ENCODE assay signal across 11 cellular contexts in genomic region chr12:6333029-6333428, GRCh38. TPM values are rescaled to one million over a fixed set of nuclear protein-coding genes. Genes with fewer than 3 reads are reported as not detected.
DNase-seq lines count a peak whose midpoint lies in the region; ATAC-seq and TF ChIP-seq lines count a peak whose summit lies in the region.
"Had no signal": no experiment of that assay in that cellular context is flagged by ENCODE, and none has a peak within 500 bp of the region (broad histone marks: within the 10 kb centered on the region; RNA-seq: fewer than 3 reads in every experiment).

No MANE protein-coding gene starts in this region.

- TF ChIP-seq RAD21 in SK-N-SH (IDR thresholded peaks at IDR 0.05; ENCODE audit: low read length) = no peak

- POLR2A ChIA-PET in SK-N-SH (lab: Yijun Ruan, JAX) (interaction anchor here (0.6 kb wide), 1 partner anchor 198 kb away, joined by 3 read pairs; no protein-coding TSS in a partner anchor), RWPE1 (lab: Yijun Ruan, JAX; ENCODE audit: low non-redundant PET) (interaction anchor here (0.9 kb wide), 1 partner anchor 40 kb away, joined by 3 read pairs; no protein-coding TSS in a partner anchor)

- no peak for TF ChIP-seq CTCF in SK-N-SH (IDR thresholded peaks at IDR 0.05)
- TF ChIP-seq CTCF in RWPE1 (conservative IDR thresholded peaks at IDR 0.05; ENCODE audit: low read depth) = no peak

- H3K36me3 Mint-ChIP-seq in effector memory CD8-positive, alpha-beta T cell (ENCODE audit: insufficient read depth) = peaks cover 69% of the 10 kb centered on the region

- H3K9me3 ChIP-seq in SK-N-SH = no peaks in the 10 kb centered on the region
- H3K9me3 ChIP-seq in esophagus (ENCODE audit: control insufficient read depth in 2 of 2, insufficient read depth in 1 of 2, low read depth in 1 of 2, low read length in 1 of 2) = no peaks in the 10 kb centered on the region
- H3K9me3 ChIP-seq in skeletal muscle tissue (ENCODE audit: control insufficient read depth in 3 of 3, low read length in 3 of 3) = no peaks in the 10 kb centered on the region

- H3K4me1 ChIP-seq in SK-N-SH (ENCODE audit: control insufficient read depth in 1 of 2, insufficient read depth in 2 of 2, low read depth in 1 of 2, low read length in 1 of 2) (peaks cover 33 to 57% of the 10 kb centered on the region in 2 experiments), esophagus (ENCODE audit: control insufficient read depth in 2 of 2, insufficient read depth in 2 of 2, low read length in 1 of 2) (peaks cover 10 to 35% of the 10 kb centered on the region in 2 donors), skeletal muscle tissue (ENCODE audit: control insufficient read depth in 3 of 3, insufficient read depth in 3 of 3, low read length in 3 of 3) (peaks cover 52 to 62% (median 57%) of the 10 kb centered on the region in 3 donors)

- H3K4me3 Mint-ChIP-seq in effector memory CD8-positive, alpha-beta T cell = no peak overlapping the region

- TF ChIP-seq EP300 in SK-N-SH (IDR thresholded peaks at IDR 0.05; ENCODE audit: borderline replicate concordance in 1 of 2, low read depth in 1 of 2, low read length in 1 of 2) = no peak

- H3K9me3 Mint-ChIP-seq in effector memory CD8-positive, alpha-beta T cell = no peaks in the 10 kb centered on the region

- 0 out of 2 replicates have a peak, but pooled peaks cover 5% of the 10 kb centered on the region for H4K20me1 ChIP-seq in SK-N-SH (ENCODE audit: insufficient read depth)

- H3K9ac ChIP-seq in SK-N-SH (peak overlapping the region; percentile 83; the same call in 1 of the 2 replicates), skeletal muscle tissue (ENCODE audit: low read depth in 1 of 3, low read length in 3 of 3) (peak overlapping the region in 2 of 3 donors; percentile 43 to 60)

- H3K27ac Mint-ChIP-seq in effector memory CD8-positive, alpha-beta T cell = peak overlapping the region in 1 of 2 donors; percentile 88

- H3K4me1 Mint-ChIP-seq in effector memory CD8-positive, alpha-beta T cell (ENCODE audit: low read depth in 2 of 2) = peaks cover 45 to 51% of the 10 kb centered on the region in 2 donors

- DNase-seq in SK-N-SH (no peak), RWPE1 (ENCODE audit: low spot score) (no peak), cerebellar cortex (ENCODE audit: low spot score) (no peak), NCI-H774 (lab: John Stamatoyannopoulos, UW) (no peak)
- no peak for DNase-seq in effector memory CD8-positive, alpha-beta T cell
- DNase-seq: amygdala, Kasumi-1 had no signal

- H3K27ac ChIP-seq in SK-N-SH (ENCODE audit: low read depth in 2 of 2, low read length in 1 of 2) (peak overlapping the region; percentile 36 to 100), RWPE1 (peak overlapping the region; percentile 97), esophagus (ENCODE audit: low read depth in 2 of 2, low read length in 1 of 2) (peak overlapping the region; percentile 89 to 92), skeletal muscle tissue (ENCODE audit: low read depth, low read length) (peak overlapping the region; percentile 98)

- peaks cover 69% of the 10 kb centered on the region for H3F3A ChIP-seq in SK-N-SH (replicated peaks; ENCODE audit: insufficient read depth)

- no peak overlapping the region for H2AFZ ChIP-seq in SK-N-SH (ENCODE audit: low read depth)

- no peak for ATAC-seq in SK-N-SH treated with all-trans-retinoic acid at 6 μM for 48 hours
- ATAC-seq in effector memory CD8-positive, alpha-beta T cell (replicated peaks) = no peak

- no peaks in the 10 kb centered on the region for H3K9me2 ChIP-seq in SK-N-SH

- H3K27me3 ChIP-seq in SK-N-SH (ENCODE audit: insufficient read depth) (no peaks in the 10 kb centered on the region), esophagus (ENCODE audit: control insufficient read depth in 1 of 2, insufficient read depth in 2 of 2, low read length in 2 of 2) (no peaks in the 10 kb centered on the region), skeletal muscle tissue (ENCODE audit: control insufficient read depth in 3 of 3, insufficient read depth in 3 of 3, low read length in 3 of 3) (no peaks in the 10 kb centered on the region)

- H3K36me3 ChIP-seq in SK-N-SH (replicated peaks in 1 of 2; ENCODE audit: control insufficient read depth in 1 of 2, insufficient read depth in 2 of 2, low read length in 1 of 2) (peaks cover 45 to 52% of the 10 kb centered on the region in 2 experiments), esophagus (ENCODE audit: control insufficient read depth in 2 of 2, insufficient read depth in 2 of 2, low read length in 1 of 2) (peaks cover 20 to 49% of the 10 kb centered on the region in 2 donors), skeletal muscle tissue (ENCODE audit: control insufficient read depth in 3 of 3, insufficient read depth in 3 of 3, low read length in 3 of 3) (peaks cover 56 to 61% (median 58%) of the 10 kb centered on the region in 3 donors)

- 74% methylated on average over 9 of the region's 9 CpGs for WGBS in SK-N-SH (ENCODE audit: low lambda C conversion rate)
- 60 to 66% methylated on average over 9 of the region's 9 CpGs for whole genome bisulfite sequencing in esophagus, 2 donors

- H3K4me3 ChIP-seq in SK-N-SH (ENCODE audit: low read depth in 2 of 2, low read length in 1 of 2) (no peak overlapping the region), esophagus (ENCODE audit: low read depth in 1 of 2, low read length in 2 of 2) (no peak overlapping the region), skeletal muscle tissue (ENCODE audit: low read length in 3 of 3) (no peak overlapping the region)

- peak overlapping the region; percentile 88 for H3K4me2 ChIP-seq in SK-N-SH

- no peaks in the 10 kb centered on the region for H3K27me3 Mint-ChIP-seq in effector memory CD8-positive, alpha-beta T cell

- H3K79me2 ChIP-seq in SK-N-SH (ENCODE audit: insufficient read depth) = peaks cover 62% of the 10 kb centered on the region

- CTCF ChIA-PET in SK-N-SH (lab: Yijun Ruan, JAX) = no interaction called here
- CTCF ChIA-PET in RWPE1 (lab: Yijun Ruan, JAX) = interaction anchor here (0.6 kb wide), 1 partner anchor 30 kb away, joined by 3 read pairs; no protein-coding TSS in a partner anchor

TF ChIP-seq in SK-N-SH, 30 proteins besides CTCF, POLR2A, EP300 and RAD21 (continues in another document):
- no peak for TF ChIP-seq SIN3A (IDR thresholded peaks at IDR 0.05; ENCODE audit: borderline replicate concordance, low read depth, low read length)
- TF ChIP-seq CHD2 (IDR thresholded peaks at IDR 0.05; ENCODE audit: low read length, partially characterized antibody) = no peak
- no peak for TF ChIP-seq FOXJ3 (CRISPR knock-in tag; IDR thresholded peaks at IDR 0.05)
- TF ChIP-seq SMC3 (IDR thresholded peaks at IDR 0.05; ENCODE audit: low read depth, low read length) = no peak
- TF ChIP-seq NRF1 (IDR thresholded peaks at IDR 0.05; ENCODE audit: low read depth, low read length) = no peak
- no peak for TF ChIP-seq TCF12 (IDR thresholded peaks at IDR 0.05)
- no peak for TF ChIP-seq FOXM1 (IDR thresholded peaks at IDR 0.05; ENCODE audit: low read depth)
- no peak for TF ChIP-seq IRF3 (IDR thresholded peaks at IDR 0.05; ENCODE audit: low read depth, low read length)
- no peak for TF ChIP-seq JUND (IDR thresholded peaks at IDR 0.05)

TF ChIP-seq in SK-N-SH treated with all-trans-retinoic acid at 6 μM for 48 hours, 23 proteins besides CTCF, POLR2A, EP300 and RAD21 (continues in another document):
- TF ChIP-seq ZFP3 (CRISPR knock-in tag; IDR thresholded peaks at IDR 0.05) = no peak
- TF ChIP-seq CREB5 (CRISPR knock-in tag; IDR thresholded peaks at IDR 0.05; ENCODE audit: low read depth) = no peak
- TF ChIP-seq ZFP30 (CRISPR knock-in tag; IDR thresholded peaks at IDR 0.05) = no peak
- TF ChIP-seq POU6F1 (CRISPR knock-in tag; IDR thresholded peaks at IDR 0.05; ENCODE audit: borderline replicate concordance, low read depth) = no peak
- TF ChIP-seq ARNTL (CRISPR knock-in tag; IDR thresholded peaks at IDR 0.05; ENCODE audit: borderline replicate concordance, low read depth) = no peak
- TF ChIP-seq ESRRG (CRISPR knock-in tag; IDR thresholded peaks at IDR 0.05) = no peak

RNA-seq across cellular contexts. Expression of gene TNFRSF1A, which starts 8.8 kb away (rescaled TPM):
- 68.3 and 92.9 TPM in 2 replicates for polyA plus RNA-seq in SK-N-SH (2012; rRNA removed)
- polyA plus RNA-seq in SK-N-SH (2012; cell fraction: cytosol; rRNA removed) = 86.7 and 93.2 TPM in 2 replicates
- polyA plus RNA-seq in SK-N-SH (2012; cell fraction: nucleus; rRNA removed) = 72.6 and 75.2 TPM in 2 replicates
- polyA plus RNA-seq in esophagus = 10 to 100 TPM; 41.7 to 71.4 TPM
- total RNA-seq in skeletal muscle tissue = 47.5 TPM

RNA-seq across cellular contexts. Expression of gene PLEKHG6, which starts 22.5 kb away (rescaled TPM):
- 0.15 and 0.20 TPM in 2 replicates for polyA plus RNA-seq in SK-N-SH (2012; rRNA removed)
- polyA plus RNA-seq in SK-N-SH (2012; cell fraction: cytosol; rRNA removed) = 0.10 and 0.13 TPM in 2 replicates
- polyA plus RNA-seq in SK-N-SH (2012; cell fraction: nucleus; rRNA removed) = 0.27 and 0.68 TPM in 2 replicates
- 10 to 100 TPM; 25.0 to 70.3 TPM for polyA plus RNA-seq in esophagus
- 0.52 TPM for total RNA-seq in skeletal muscle tissue
- total RNA-seq: lung microvascular endothelial cell had no signal

RNA-seq across cellular contexts. Expression of gene SCNN1A, which starts 42.3 kb away (rescaled TPM):
- polyA plus RNA-seq in SK-N-SH (2012; rRNA removed) (0.71 and 1.6 TPM in 2 replicates), esophagus (100 to 1,000 TPM in 1 of 2 donors, 10 to 100 TPM in 1; 98.7 to 126 TPM)
- polyA plus RNA-seq in SK-N-SH (2012; cell fraction: cytosol; rRNA removed) = 0.97 and 0.98 TPM in 2 replicates
- polyA plus RNA-seq in SK-N-SH (2012; cell fraction: nucleus; rRNA removed) = 1.2 and 1.6 TPM in 2 replicates
- not detected for total RNA-seq in skeletal muscle tissue

RNA-seq across cellular contexts. Expression of gene LTBR, which starts 50.9 kb away (rescaled TPM):
- 0.10 and 0.12 TPM in 2 replicates for polyA plus RNA-seq in SK-N-SH (2012; rRNA removed)
- 0.03 and 0.06 TPM in 2 replicates for polyA plus RNA-seq in SK-N-SH (2012; cell fraction: cytosol; rRNA removed)
- polyA plus RNA-seq in SK-N-SH (2012; cell fraction: nucleus; rRNA removed) = 0.32 and 0.73 TPM in 2 replicates
- 10 to 100 TPM; 81.3 to 97.9 TPM for polyA plus RNA-seq in esophagus
- 11.0 TPM for total RNA-seq in skeletal muscle tissue

Comparison
In these comparisons a context has a peak if more than half of its experiments do, and no peak if none do; other contexts are left out.
1. RNA of gene PLEKHG6, which starts 22.5 kb away (polyA plus RNA-seq): 25.0 to 70.3 TPM in esophagus; 0.10 to 0.68 TPM in SK-N-SH; every median in the first group is over 10 times any median in the second.
2. RNA of gene SCNN1A, which starts 42.3 kb away (polyA plus RNA-seq): 98.7 to 126 TPM in esophagus; 0.71 to 1.6 TPM in SK-N-SH; every median in the first group is over 10 times any median in the second.
3. Peak in every context shown above with its lines, with median percentiles within 50 percentile points of each other: H3K27ac ChIP-seq.